1 cellular context compared by ENCODE assay signal in the genomic region with DNA sequence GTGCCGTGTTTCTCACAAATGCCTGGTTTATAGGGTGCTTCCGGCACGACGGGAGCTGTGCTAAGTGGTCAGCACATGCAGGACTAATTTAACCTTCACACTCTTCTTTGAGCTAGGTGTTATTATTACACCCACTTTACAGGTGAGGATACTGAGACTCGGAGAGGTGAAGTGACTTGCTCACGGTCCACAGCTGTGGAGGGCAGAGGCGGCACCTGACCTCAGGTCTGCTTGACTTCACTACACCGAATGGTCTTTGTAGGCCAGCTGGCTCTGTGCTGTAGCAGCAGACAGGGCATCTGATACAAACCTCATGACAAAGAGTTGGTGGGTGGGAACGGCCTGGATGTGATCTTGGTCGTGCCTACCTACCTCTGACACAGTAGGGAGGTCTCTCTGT.
TF ChIP-seq lines count a peak whose summit lies in the region.

No MANE protein-coding gene starts in this region.

TF ChIP-seq in H1, 55 proteins besides CTCF, POLR2A, EP300 and RAD21:
- TF ChIP-seq RFX5 (IDR thresholded peaks at IDR 0.05; ENCODE audit: borderline replicate concordance, low read depth, low read length) (no peak), EGR1 (IDR thresholded peaks at IDR 0.05; ENCODE audit: borderline replicate concordance, low read depth, low read length) (no peak)
- TF ChIP-seq, protein P1, sequence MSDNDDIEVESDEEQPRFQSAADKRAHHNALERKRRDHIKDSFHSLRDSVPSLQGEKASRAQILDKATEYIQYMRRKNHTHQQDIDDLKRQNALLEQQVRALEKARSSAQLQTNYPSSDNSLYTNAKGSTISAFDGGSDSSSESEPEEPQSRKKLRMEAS (IDR thresholded peaks at IDR 0.05) = no peak
